Comparison of ENCODE assay signal across 21 cellular contexts in genomic region chr12:48025281-48025680, GRCh38. TPM values are rescaled to one million over a fixed set of nuclear protein-coding genes. Genes with fewer than 3 reads are reported as not detected.
"Had no signal": no experiment of that assay in that cellular context is flagged by ENCODE, and none has a peak within 500 bp of the region (broad histone marks: within the 10 kb centered on the region; RNA-seq: fewer than 3 reads in every experiment).

No MANE protein-coding gene starts in this region.

- H3K27ac ChIP-seq: SJSA1, SK-N-MC had no signal

- H3K36me3 ChIP-seq: SJSA1 had no signal

- DNase-seq: KBM-7, MV-4-11, NCI-H1048, NCI-H1105, NCI-H1417, NCI-H1436 treated with DMSO at 0.1 percent for 48 hours, NCI-H1694, NCI-H1930, NCI-H2081, NCI-H2107, NCI-H2227 treated with DMSO at 0.1 percent for 48 hours, NCI-H524 treated with DMSO at 0.1 percent for 48 hours, NCI-H69, NCI-H774, Right ventricle myocardium superior, RPMI8226, SIG-M5 had no signal

- H3K4me1 ChIP-seq: SJSA1 had no signal

- H3K4me3 ChIP-seq: SJSA1, SK-N-MC had no signal

RNA-seq across cellular contexts. Expression of gene COL2A1, which starts 21.0 kb away (rescaled TPM):
- total RNA-seq: HT-29, LHCN-M2, Right ventricle myocardium superior, SJSA1 had no signal
